In genomic region chr5:112956606-112957005, GRCh38 we compare ENCODE assay signal across 22 cellular contexts. TPM values are rescaled to one million over a fixed set of nuclear protein-coding genes. Genes with fewer than 3 reads are reported as not detected.
DNase-seq lines count a peak whose midpoint lies in the region; ATAC-seq, FAIRE-seq and TF ChIP-seq lines count a peak whose summit lies in the region.
"Had no signal": no experiment of that assay in that cellular context is flagged by ENCODE, and none has a peak within 500 bp of the region (broad histone marks: within the 10 kb centered on the region; RNA-seq: fewer than 3 reads in every experiment).

No MANE protein-coding gene starts in this region.

- no TSS peak for BruUV-seq in Panc1 (replicated peaks; lab: Mats Ljungman, UMichigan)

- TF ChIP-seq RAD21 in A549 (conservative IDR thresholded peaks at IDR 0.05 in 1 of 2, IDR thresholded peaks at IDR 0.05 in 1 of 2) = no peak

- no peak for TF ChIP-seq EP300 in A549 (IDR thresholded peaks at IDR 0.05)

- H3K4me1 ChIP-seq in A549 = peaks cover 50% of the 10 kb centered on the region
- peaks cover 54% of the 10 kb centered on the region for H3K4me1 ChIP-seq in Panc1 (ENCODE audit: control insufficient read depth, insufficient read depth, low read length)
- H3K4me1 ChIP-seq: BLaER1 had no signal

- H3K4me2 ChIP-seq in A549 = peak overlapping the region; percentile 78
- H3K4me2 ChIP-seq: BLaER1 had no signal

- ATAC-seq in A549 (no peak), Panc1 (no peak), HG03571 (IDR thresholded peaks at IDR 0.05; ENCODE audit: unreplicated experiment) (no peak)
- ATAC-seq: CD8-positive, alpha-beta T cell had no signal

- no peak for FAIRE-seq in A549 (lab: Jason Lieb, UNC)
- FAIRE-seq: D721Med, G401.6, GM12891, GM19239 had no signal

- CTCF ChIA-PET in A549 (lab: Yijun Ruan, JAX) (interaction anchor here (2.4 kb wide), 1 partner anchor 11 kb away, joined by 9 read pairs; no protein-coding TSS in a partner anchor), Panc1 (lab: Charles Lee) (no interaction called here)

- no peak for TF ChIP-seq POLR2A in A549 (IDR thresholded peaks at IDR 0.05; ENCODE audit: low read length)

- H3K4me3 ChIP-seq in A549 = no peak overlapping the region
- H3K4me3 ChIP-seq in Panc1 (ENCODE audit: low read depth in 2 of 2, low read length in 2 of 2) = no peak overlapping the region
- no peak overlapping the region for H3K4me3 ChIP-seq in fibroblast of the aortic adventitia (ENCODE audit: low read depth, low read length)
- no peak overlapping the region for H3K4me3 ChIP-seq in coronary artery
- H3K4me3 ChIP-seq: BLaER1 had no signal

- H3K27ac ChIP-seq in A549 (no peak overlapping the region), Panc1 (ENCODE audit: low read length) (peak overlapping the region; percentile 96), VCaP (peak overlapping the region; percentile 75), coronary artery (no peak overlapping the region)
- H3K27ac ChIP-seq: BLaER1 had no signal

- H3K36me3 ChIP-seq in Panc1 (ENCODE audit: control insufficient read depth, insufficient read depth, low read length) = no peaks in the 10 kb centered on the region
- H3K36me3 ChIP-seq: BE2C, BLaER1 had no signal

- H3K9me3 ChIP-seq in A549 = no peaks in the 10 kb centered on the region
- H3K9me3 ChIP-seq in Panc1 (ENCODE audit: control insufficient read depth, insufficient read depth, low read depth, low read length) = no peaks in the 10 kb centered on the region
- H3K9me3 ChIP-seq: BE2C had no signal

- TF ChIP-seq CTCF in A549 (IDR thresholded peaks at IDR 0.05) = no peak
- no peak for TF ChIP-seq CTCF in Panc1 (IDR thresholded peaks at IDR 0.05)
- TF ChIP-seq CTCF in VCaP (conservative IDR thresholded peaks at IDR 0.05) = no peak
- TF ChIP-seq CTCF in fibroblast of the aortic adventitia (IDR thresholded peaks at IDR 0.05; ENCODE audit: insufficient read depth, low read length) = no peak
- TF ChIP-seq CTCF in coronary artery (IDR thresholded peaks at IDR 0.05) = no peak

- intact Hi-C loops in Panc1 (cut with micrococcal nuclease; ENCODE audit: unreplicated experiment) = loop anchor here (5.0 kb wide), 1 partner anchor 34 kb away; the partner anchor contains the start of gene REEP5

- 83% methylated on average over 3 of the region's 3 CpGs for WGBS in A549 (ENCODE audit: missing lambda C conversion rate)

- H3K27me3 ChIP-seq in Panc1 (ENCODE audit: control insufficient read depth, insufficient read depth, low read length) = no peaks in the 10 kb centered on the region
- H3K27me3 ChIP-seq: BE2C, BLaER1 had no signal

- in situ Hi-C loops in Panc1 (cut with HindIII; ENCODE audit: low pct_unique_long_range_greater_than_20kb, low sequenced_read_pairs) = no loop called here

- POLR2A ChIA-PET in A549 (lab: Yijun Ruan, JAX) (interaction anchor here (1.0 kb wide), 1 partner anchor 20 kb away, joined by 4 read pairs; the partner anchor contains the start of gene DCP2), Panc1 (lab: Charles Lee) (no interaction called here)

- no peak for DNase-seq in A549 (ENCODE audit: low read depth in 1 of 2, low spot score in 1 of 2)
- DNase-seq in Panc1 (ENCODE audit: low read depth, low spot score) = no peak
- peak; percentile 40 for DNase-seq in fibroblast of the aortic adventitia (ENCODE audit: low read depth)
- no peak for DNase-seq in coronary artery (ENCODE audit: low spot score)
- DNase-seq in amygdala (lab: John Stamatoyannopoulos, UW) = no peak
- DNase-seq in NK-92 (lab: John Stamatoyannopoulos, UW; ENCODE audit: unreplicated experiment) = no peak
- DNase-seq: ACHN; BE2C; C1 segment of cervical spinal cord; Caco-2; Calu3; CD4-positive, alpha-beta T cell; CD8-positive, alpha-beta T cell; DMS79 treated with DMSO at 0.1 percent for 48 hours; GF-D8 had no signal

TF ChIP-seq in A549, 52 proteins besides CTCF, POLR2A, EP300 and RAD21:
- TF ChIP-seq HOXB5 (CRISPR knock-in tag; IDR thresholded peaks at IDR 0.05) (no peak), FOXS1 (CRISPR knock-in tag; IDR thresholded peaks at IDR 0.05) (no peak), HDAC2 (IDR thresholded peaks at IDR 0.05) (no peak), MYC (IDR thresholded peaks at IDR 0.05; ENCODE audit: borderline replicate concordance, low read length) (no peak), JUNB (IDR thresholded peaks at IDR 0.05) (no peak), TP53 (CRISPR knock-in tag; IDR thresholded peaks at IDR 0.05) (no peak), HMGXB4 (CRISPR knock-in tag; IDR thresholded peaks at IDR 0.05; ENCODE audit: borderline replicate concordance) (no peak)

RNA-seq across cellular contexts. Expression of gene DCP2, which starts 20.0 kb away (rescaled TPM):
- polyA plus RNA-seq in A549 (2011; rRNA removed) (16.1 and 18.5 TPM in 2 replicates), A549 (2017; fragmentation: RNase III; extraction: RNeasy Plus Mini Kit Qiagen cat#74134 plus additional on column Dnase treatment) (7.2 to 8.0 TPM (median 7.8 TPM) in 3 replicates)
- polyA plus RNA-seq in A549 (2012; cell fraction: cytosol; rRNA removed) = 6.6 and 7.4 TPM in 2 replicates
- 1.9 and 4.0 TPM in 2 replicates for polyA plus RNA-seq in A549 (2012; cell fraction: nucleus; rRNA removed)
- 21.8 and 22.6 TPM in 2 replicates for polyA minus RNA-seq in A549 (2011; rRNA and poly(A)+ RNA removed)
- total RNA-seq in Panc1 (2021; ENCODE audit: unreplicated experiment) (70.4 TPM), fibroblast of the aortic adventitia (ENCODE audit: low replicate concordance) (34.4 and 112 TPM in 2 replicates)
- 7.5 TPM for polyA plus RNA-seq in Panc1 (2012; ENCODE audit: insufficient read length)

RNA-seq across cellular contexts. Expression of gene REEP5, which starts 34.6 kb away (rescaled TPM):
- polyA plus RNA-seq in A549 (2011; rRNA removed) (164 and 208 TPM in 2 replicates), A549 (2017; fragmentation: RNase III; extraction: RNeasy Plus Mini Kit Qiagen cat#74134 plus additional on column Dnase treatment) (123 to 139 TPM (median 134 TPM) in 3 replicates)
- 157 and 170 TPM in 2 replicates for polyA plus RNA-seq in A549 (2012; cell fraction: cytosol; rRNA removed)
- 36.4 and 53.7 TPM in 2 replicates for polyA plus RNA-seq in A549 (2012; cell fraction: nucleus; rRNA removed)
- polyA minus RNA-seq in A549 (2011; rRNA and poly(A)+ RNA removed) = 195 and 198 TPM in 2 replicates
- total RNA-seq in Panc1 (2021; ENCODE audit: unreplicated experiment) (112 TPM), fibroblast of the aortic adventitia (ENCODE audit: low replicate concordance) (20.8 and 60.0 TPM in 2 replicates)
- polyA plus RNA-seq in Panc1 (2012; ENCODE audit: insufficient read length) = 219 TPM

Comparison
In these comparisons a context has a peak if more than half of its experiments do, and no peak if none do; other contexts are left out.
1. H3K27ac ChIP-seq: peak in Panc1 (single experiment) and VCaP (single experiment); none in A549 (0 of 2) and coronary artery (0 of 2).